Comparison of ENCODE assay signal across 10 cellular contexts in the genomic region with DNA sequence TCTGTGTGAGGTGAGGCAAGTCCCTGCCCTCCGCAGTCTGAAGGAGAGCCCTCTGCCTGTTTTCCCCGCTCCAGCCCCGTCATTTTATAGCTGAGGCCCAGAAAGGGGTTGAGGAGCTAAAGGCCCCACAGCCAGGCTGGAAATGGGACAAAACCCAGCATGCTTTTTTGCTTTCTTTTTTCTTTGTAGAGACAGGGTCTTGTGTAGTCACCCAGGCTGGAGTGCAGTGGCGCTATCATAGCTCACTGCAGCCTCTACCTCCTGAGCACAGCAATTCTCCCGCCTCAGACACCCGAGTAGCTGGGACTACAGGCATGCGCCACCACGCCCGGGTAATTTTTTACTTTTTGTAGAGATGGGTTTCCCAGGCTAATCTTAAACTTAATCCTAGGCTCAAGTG. TPM values are rescaled to one million over a fixed set of nuclear protein-coding genes. Genes with fewer than 3 reads are reported as not detected.
A peak's percentile ranks its signal among the peaks of the same experiment; 100 is the strongest.
DNase-seq lines count a peak whose midpoint lies in the region; ATAC-seq, FAIRE-seq and TF ChIP-seq lines count a peak whose summit lies in the region.
"Had no signal": no experiment of that assay in that cellular context is flagged by ENCODE, and none has a peak within 500 bp of the region (broad histone marks: within the 10 kb centered on the region; RNA-seq: fewer than 3 reads in every experiment).

No MANE protein-coding gene starts in this region.

- H3K27me3 ChIP-seq in ascending aorta (no peaks in the 10 kb centered on the region), mucosa of stomach (ENCODE audit: control insufficient read depth, insufficient read depth, low read length) (no peaks in the 10 kb centered on the region)

- DNase-seq in activated naive CD4-positive, alpha-beta T cell treated with anti-CD3 and anti-CD28 coated beads for 36 hours: no peak
- no peak for DNase-seq in activated naive CD4-positive, alpha-beta T cell treated with anti-CD3 and anti-CD28 coated beads, Interleukin-2, amount 10 ng/mL, durations not matched to agents 7 days and 5 days
- DNase-seq in ascending aorta (ENCODE audit: low spot score in 2 of 2) (no peak), type B pancreatic cell (ENCODE audit: extremely low spot score, unreplicated experiment) (no peak), RCC 7860 (ENCODE audit: low spot score) (no peak), OCI-M2 (lab: John Stamatoyannopoulos, UW; ENCODE audit: unreplicated experiment) (no peak)
- DNase-seq: NCI-H82 had no signal

- H3K9me3 ChIP-seq in ascending aorta: no peaks in the 10 kb centered on the region
- H3K9me3 ChIP-seq in mucosa of stomach (ENCODE audit: control insufficient read depth, low read length): no peaks in the 10 kb centered on the region

- no peak for FAIRE-seq in RCC 7860 (lab: Jason Lieb, UNC)

- peak overlapping the region; percentile 57 to 65 for H3K27ac ChIP-seq in ascending aorta

- H3K4me1 Mint-ChIP-seq in activated naive CD4-positive, alpha-beta T cell treated with anti-CD3 and anti-CD28 coated beads for 36 hours (ENCODE audit: low read depth): peaks cover 19% of the 10 kb centered on the region
- H3K4me1 Mint-ChIP-seq in activated naive CD4-positive, alpha-beta T cell treated with anti-CD3 and anti-CD28 coated beads, Interleukin-2, amount 10 ng/mL, durations not matched to agents 7 days and 5 days: peaks cover 18% of the 10 kb centered on the region
- H3K4me1 Mint-ChIP-seq in type B pancreatic cell (ENCODE audit: unreplicated experiment): peaks cover 16% of the 10 kb centered on the region

- H3K9me3 Mint-ChIP-seq in activated naive CD4-positive, alpha-beta T cell treated with anti-CD3 and anti-CD28 coated beads for 36 hours: no peaks in the 10 kb centered on the region
- no peaks in the 10 kb centered on the region for H3K9me3 Mint-ChIP-seq in activated naive CD4-positive, alpha-beta T cell treated with anti-CD3 and anti-CD28 coated beads, Interleukin-2, amount 10 ng/mL, durations not matched to agents 7 days and 5 days
- H3K9me3 Mint-ChIP-seq in type B pancreatic cell: no peaks in the 10 kb centered on the region
- H3K9me3 Mint-ChIP-seq: activated naive CD4-positive, alpha-beta T cell treated with anti-CD3 and anti-CD28 coated beads, Interleukin-2, amount 50 U/mL, for 72 hours had no signal

- H3K27ac Mint-ChIP-seq in activated naive CD4-positive, alpha-beta T cell treated with anti-CD3 and anti-CD28 coated beads for 36 hours: peak overlapping the region; percentile 13
- no peak overlapping the region for H3K27ac Mint-ChIP-seq in activated naive CD4-positive, alpha-beta T cell treated with anti-CD3 and anti-CD28 coated beads, Interleukin-2, amount 10 ng/mL, durations not matched to agents 7 days and 5 days
- H3K27ac Mint-ChIP-seq in type B pancreatic cell: peak overlapping the region; percentile 96

- H3K4me1 ChIP-seq in ascending aorta (peaks cover 0 to 16% of the 10 kb centered on the region in 2 donors), mucosa of stomach (ENCODE audit: control insufficient read depth, insufficient read depth, low read length) (peaks cover 14% of the 10 kb centered on the region)

- H3K4me3 ChIP-seq in ascending aorta (no peak overlapping the region), mucosa of stomach (ENCODE audit: low read length) (no peak overlapping the region)

- H3K27me3 Mint-ChIP-seq in activated naive CD4-positive, alpha-beta T cell treated with anti-CD3 and anti-CD28 coated beads for 36 hours (ENCODE audit: low read depth): no peaks in the 10 kb centered on the region
- peaks cover 39% of the 10 kb centered on the region for H3K27me3 Mint-ChIP-seq in activated naive CD4-positive, alpha-beta T cell treated with anti-CD3 and anti-CD28 coated beads, Interleukin-2, amount 10 ng/mL, durations not matched to agents 7 days and 5 days
- no peaks in the 10 kb centered on the region for H3K27me3 Mint-ChIP-seq in type B pancreatic cell

- peak overlapping the region; percentile 5 for H3K9ac ChIP-seq in mucosa of stomach (ENCODE audit: low read length)

- no peaks in the 10 kb centered on the region for H3K36me3 Mint-ChIP-seq in activated naive CD4-positive, alpha-beta T cell treated with anti-CD3 and anti-CD28 coated beads for 36 hours (ENCODE audit: low read depth)
- no peaks in the 10 kb centered on the region for H3K36me3 Mint-ChIP-seq in activated naive CD4-positive, alpha-beta T cell treated with anti-CD3 and anti-CD28 coated beads, Interleukin-2, amount 10 ng/mL, durations not matched to agents 7 days and 5 days
- H3K36me3 Mint-ChIP-seq in type B pancreatic cell: no peaks in the 10 kb centered on the region
- H3K36me3 Mint-ChIP-seq: activated naive CD4-positive, alpha-beta T cell treated with anti-CD3 and anti-CD28 coated beads, Interleukin-2, amount 50 U/mL, for 72 hours had no signal

- TF ChIP-seq CTCF in ascending aorta (IDR thresholded peaks at IDR 0.05) (no peak), type B pancreatic cell (conservative IDR thresholded peaks at IDR 0.05) (no peak)

- CTCF ChIA-PET in activated naive CD4-positive, alpha-beta T cell treated with anti-CD3 and anti-CD28 coated beads for 36 hours (lab: Charles Lee): interaction anchor here (0.7 to 1.9 kb wide), 4 partner anchors 12 to 24 kb away, joined by 3 to 4 read pairs (median 3); no protein-coding TSS in a partner anchor
- CTCF ChIA-PET in activated naive CD4-positive, alpha-beta T cell treated with anti-CD3 and anti-CD28 coated beads, Interleukin-2, amount 10 ng/mL, durations not matched to agents 7 days and 5 days (lab: Charles Lee): interaction anchor here (2.0 kb wide), 1 partner anchor 66 kb away, joined by 8 read pairs; no protein-coding TSS in a partner anchor

- no peak for ATAC-seq in GM21515 (IDR thresholded peaks at IDR 0.05; ENCODE audit: unreplicated experiment)

- intact Hi-C loops in activated naive CD4-positive, alpha-beta T cell treated with anti-CD3 and anti-CD28 coated beads for 36 hours (cut with micrococcal nuclease): no loop called here
- intact Hi-C loops in ascending aorta (cut with DNase I): loop anchor here (2.0 kb wide), 1 partner anchor 43 kb away; no protein-coding TSS in a partner anchor

- no peak overlapping the region for H3K4me3 Mint-ChIP-seq in activated naive CD4-positive, alpha-beta T cell treated with anti-CD3 and anti-CD28 coated beads for 36 hours
- no peak overlapping the region for H3K4me3 Mint-ChIP-seq in activated naive CD4-positive, alpha-beta T cell treated with anti-CD3 and anti-CD28 coated beads, Interleukin-2, amount 10 ng/mL, durations not matched to agents 7 days and 5 days
- peak overlapping the region; percentile 64 for H3K4me3 Mint-ChIP-seq in type B pancreatic cell

- no peaks in the 10 kb centered on the region for H3K36me3 ChIP-seq in ascending aorta
- H3K36me3 ChIP-seq in mucosa of stomach (ENCODE audit: control insufficient read depth, insufficient read depth, low read length): no peaks in the 10 kb centered on the region

RNA-seq across cellular contexts. Expression of a gene that starts 11.0 kb away (rescaled TPM):
- 100 to 1,000 TPM; 171 to 174 TPM for total RNA-seq in activated naive CD4-positive, alpha-beta T cell treated with anti-CD3 and anti-CD28 coated beads for 36 hours
- total RNA-seq in ascending aorta: 40.7 TPM
- 49.8 and 66.6 TPM in 2 replicates for total RNA-seq in type B pancreatic cell (ENCODE audit: low replicate concordance)
